In genomic region chr10:118692911-118693310, GRCh38 we compare ENCODE assay signal across 13 cellular contexts.
A peak's percentile ranks its signal among the peaks of the same experiment; 100 is the strongest.
DNase-seq lines count a peak whose midpoint lies in the region; ATAC-seq and TF ChIP-seq lines count a peak whose summit lies in the region.
"Had no signal": no experiment of that assay in that cellular context is flagged by ENCODE, and none has a peak within 500 bp of the region (broad histone marks: within the 10 kb centered on the region; RNA-seq: fewer than 3 reads in every experiment).

No MANE protein-coding gene starts in this region.

- peak overlapping the region; percentile 63 for H3K4me2 ChIP-seq in smooth muscle cell

- WGBS in smooth muscle cell (ENCODE audit: low lambda C conversion rate): 42% methylated on average over 3 of the region's 3 CpGs

- no peak overlapping the region for H2AFZ ChIP-seq in smooth muscle cell (ENCODE audit: low read depth)

- H3K4me1 ChIP-seq in smooth muscle cell (ENCODE audit: low read depth): peaks cover 19% of the 10 kb centered on the region
- H3K4me1 ChIP-seq: upper lobe of right lung had no signal

- H3K9ac ChIP-seq in smooth muscle cell (ENCODE audit: low read depth): no peak overlapping the region

- peaks cover 16% of the 10 kb centered on the region for H3F3A ChIP-seq in smooth muscle cell (ENCODE audit: low read depth)

- TF ChIP-seq CTCF in fibroblast of villous mesenchyme (IDR thresholded peaks at IDR 0.05; ENCODE audit: insufficient read depth, low read depth, low read length) (no peak), smooth muscle cell (IDR thresholded peaks at IDR 0.05; ENCODE audit: borderline replicate concordance, insufficient read depth, poor library complexity, severe bottlenecking) (no peak)

- peaks cover 6% of the 10 kb centered on the region for H3K79me2 ChIP-seq in smooth muscle cell (ENCODE audit: low read depth)

- H3K36me3 ChIP-seq in smooth muscle cell (ENCODE audit: low read depth): no peaks in the 10 kb centered on the region

- peaks cover 65% of the 10 kb centered on the region for H4K20me1 ChIP-seq in smooth muscle cell (ENCODE audit: low read depth)

- H3K9me3 ChIP-seq in smooth muscle cell (replicated peaks; ENCODE audit: low read depth): no peaks in the 10 kb centered on the region
- H3K9me3 ChIP-seq: upper lobe of right lung had no signal

- DNase-seq in DMS 273 (lab: John Stamatoyannopoulos, UW; ENCODE audit: unreplicated experiment) (peak; percentile 45), DMS 273 treated with DMSO at 0.1 percent for 48 hours (lab: John Stamatoyannopoulos, UW) (no peak), SW 1271 (lab: John Stamatoyannopoulos, UW) (peak; percentile 1 to 3), fibroblast of villous mesenchyme (ENCODE audit: low read depth) (peak; percentile 76), smooth muscle cell (lab: John Stamatoyannopoulos, UW; ENCODE audit: unreplicated experiment) (no peak), GM19238 (ENCODE audit: insufficient read length, low spot score) (no peak), NCI-H1930 (lab: John Stamatoyannopoulos, UW) (no peak)
- DNase-seq: activated naive CD4-positive, alpha-beta T cell treated with anti-CD3 and anti-CD28 coated beads, Interleukin-2, amount 10 ng/mL, durations not matched to agents 7 days and 5 days; effector memory CD8-positive, alpha-beta T cell; immature natural killer cell; upper lobe of right lung had no signal

- peak overlapping the region; percentile 62 for H3K27ac ChIP-seq in smooth muscle cell (ENCODE audit: low read depth)
- H3K27ac ChIP-seq: 22Rv1, upper lobe of right lung had no signal

- H3K4me3 ChIP-seq in fibroblast of villous mesenchyme (ENCODE audit: low read depth, low read length) (no peak overlapping the region), smooth muscle cell (no peak overlapping the region)
- H3K4me3 ChIP-seq: upper lobe of right lung had no signal

- no peak for ATAC-seq in HG03520 (IDR thresholded peaks at IDR 0.05; ENCODE audit: unreplicated experiment)
- ATAC-seq: effector memory CD8-positive, alpha-beta T cell; upper lobe of right lung had no signal

- H3K27me3 ChIP-seq in smooth muscle cell (ENCODE audit: low read depth): no peaks in the 10 kb centered on the region
- H3K27me3 ChIP-seq: upper lobe of right lung had no signal

Comparison
In these comparisons a context has a peak if more than half of its experiments do, and no peak if none do; other contexts are left out.
1. DNase-seq: peak in DMS 273 (single experiment), SW 1271 (2 of 2) and fibroblast of villous mesenchyme (single experiment); none in DMS 273 treated with DMSO at 0.1 percent for 48 hours (single experiment), smooth muscle cell (single experiment), GM19238 (single experiment) and NCI-H1930 (0 of 2).